ENCODE assay signal across 8 cellular contexts in the genomic region with DNA sequence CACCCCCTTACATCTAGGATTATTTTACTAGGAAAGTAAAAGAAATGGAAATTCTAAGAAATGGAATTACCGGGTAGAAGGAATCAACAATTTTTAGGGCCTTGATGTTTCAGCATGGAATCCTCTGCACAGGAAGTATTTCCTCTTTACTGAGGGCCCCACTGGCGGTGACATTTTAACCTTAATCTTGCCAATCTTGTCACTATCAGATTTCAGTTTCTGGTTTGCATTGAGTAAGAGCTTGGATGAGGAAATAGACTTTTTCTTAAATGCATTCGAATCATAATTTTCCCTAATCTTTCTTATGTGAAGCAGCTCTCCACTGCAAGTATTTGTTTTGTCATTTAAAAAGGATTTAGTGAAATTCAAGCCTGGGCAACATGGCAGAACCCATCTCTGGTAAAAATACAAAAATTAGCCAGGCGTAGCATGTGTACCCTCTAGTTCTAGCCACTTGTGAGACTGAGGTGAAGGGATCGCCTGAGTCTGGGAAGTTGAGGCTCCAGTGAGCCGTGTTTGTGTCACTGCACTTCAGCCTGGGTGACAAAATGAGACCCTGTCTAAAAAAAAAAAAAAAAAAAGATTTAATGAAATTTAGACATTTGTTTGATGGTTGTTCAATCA. TPM values are rescaled to one million over a fixed set of nuclear protein-coding genes. Genes with fewer than 3 reads are reported as not detected.
DNase-seq lines count a peak whose midpoint lies in the region; FAIRE-seq and TF ChIP-seq lines count a peak whose summit lies in the region.
"Had no signal": no experiment of that assay in that cellular context is flagged by ENCODE, and none has a peak within 500 bp of the region (broad histone marks: within the 10 kb centered on the region; RNA-seq: fewer than 3 reads in every experiment).

No MANE protein-coding gene starts in this region.

- H3K9me3 ChIP-seq in MM.1S (replicated peaks; ENCODE audit: insufficient read depth, low read length) = no peaks in the 10 kb centered on the region

- no peaks in the 10 kb centered on the region for H3K36me3 ChIP-seq in MM.1S (replicated peaks; ENCODE audit: insufficient read depth, low read length)

- no peaks in the 10 kb centered on the region for H3K9me2 ChIP-seq in MM.1S (replicated peaks; ENCODE audit: insufficient read depth, low read length)

- TF ChIP-seq CTCF in MM.1S (IDR thresholded peaks at IDR 0.05; ENCODE audit: low read length) = no peak

- H3K27me3 ChIP-seq in MM.1S (replicated peaks; ENCODE audit: insufficient read depth, low read length) = no peaks in the 10 kb centered on the region

- H4K20me1 ChIP-seq in MM.1S (ENCODE audit: insufficient read depth, low read length) = no peaks in the 10 kb centered on the region

- FAIRE-seq in GM19239 (lab: Jason Lieb, UNC) = peak; percentile 60

- peaks cover 47% of the 10 kb centered on the region for H3K36me3 Mint-ChIP-seq in activated naive CD8-positive, alpha-beta T cell treated with anti-CD3 and anti-CD28 coated beads for 36 hours

- no peaks in the 10 kb centered on the region for H3K79me2 ChIP-seq in MM.1S (ENCODE audit: low read length)

- DNase-seq in GM19239 (ENCODE audit: insufficient read length, low spot score) = peak; percentile 22
- DNase-seq in NCI-H524 treated with DMSO at 0.1 percent for 48 hours (lab: John Stamatoyannopoulos, UW) = peak; percentile 28
- DNase-seq in activated naive CD8-positive, alpha-beta T cell treated with anti-CD3 and anti-CD28 coated beads for 36 hours = peak; percentile 48
- peak; percentile 26 to 47 for DNase-seq in stimulated activated CD4-positive, alpha-beta T cell treated with anti-CD3 and anti-CD28 coated beads, Interleukin-2, amount 100 ng/mL, for 24 hours
- no peak for DNase-seq in MM.1S
- no peak for DNase-seq in C1 segment of cervical spinal cord (lab: John Stamatoyannopoulos, UW)
- DNase-seq in NCI-H1417 treated with DMSO at 0.1 percent for 48 hours (lab: John Stamatoyannopoulos, UW) = no peak
- DNase-seq: PC-3 had no signal

- H3K4me2 ChIP-seq in MM.1S (ENCODE audit: low read depth, low read length) = no peak overlapping the region

- H3K9me3 Mint-ChIP-seq in activated naive CD8-positive, alpha-beta T cell treated with anti-CD3 and anti-CD28 coated beads for 36 hours = no peaks in the 10 kb centered on the region

- peak overlapping the region; percentile 89 for H3K27ac Mint-ChIP-seq in activated naive CD8-positive, alpha-beta T cell treated with anti-CD3 and anti-CD28 coated beads for 36 hours

- no peak overlapping the region for H3K27ac ChIP-seq in MM.1S (ENCODE audit: low read length)

- H3K4me1 Mint-ChIP-seq in activated naive CD8-positive, alpha-beta T cell treated with anti-CD3 and anti-CD28 coated beads for 36 hours = peaks cover 39% of the 10 kb centered on the region

- peak overlapping the region; percentile 50 for H3K4me3 Mint-ChIP-seq in activated naive CD8-positive, alpha-beta T cell treated with anti-CD3 and anti-CD28 coated beads for 36 hours

- H3F3A ChIP-seq in MM.1S (ENCODE audit: insufficient read depth, low read length) = no peaks in the 10 kb centered on the region

- no peak overlapping the region for H3K9ac ChIP-seq in MM.1S (ENCODE audit: low read length)

- H3K4me1 ChIP-seq in MM.1S (ENCODE audit: low read length) = no peaks in the 10 kb centered on the region

- no peaks in the 10 kb centered on the region for H3K27me3 Mint-ChIP-seq in activated naive CD8-positive, alpha-beta T cell treated with anti-CD3 and anti-CD28 coated beads for 36 hours

- H2AFZ ChIP-seq in MM.1S (ENCODE audit: low read length) = no peak overlapping the region

- H3K4me3 ChIP-seq in MM.1S (ENCODE audit: low read length) = no peak overlapping the region

RNA-seq across cellular contexts. Expression of a gene that starts 40.7 kb away (rescaled TPM):
- 10 to 100 TPM; 20.5 to 25.0 TPM for total RNA-seq in activated naive CD8-positive, alpha-beta T cell treated with anti-CD3 and anti-CD28 coated beads for 36 hours

Comparison
In these comparisons a context has a peak if more than half of its experiments do, and no peak if none do; other contexts are left out.
1. DNase-seq: peak in GM19239 (single experiment), NCI-H524 treated with DMSO at 0.1 percent for 48 hours (single experiment), activated naive CD8-positive, alpha-beta T cell treated with anti-CD3 and anti-CD28 coated beads for 36 hours (single experiment) and stimulated activated CD4-positive, alpha-beta T cell treated with anti-CD3 and anti-CD28 coated beads, Interleukin-2, amount 100 ng/mL, for 24 hours (2 of 2); none in MM.1S (single experiment), C1 segment of cervical spinal cord (0 of 14) and NCI-H1417 treated with DMSO at 0.1 percent for 48 hours (single experiment).